ENCODE assay signal across 1 cellular context in genomic region chr19:10920288-10920655, GRCh38.
TF ChIP-seq lines count a peak whose summit lies in the region.

No MANE protein-coding gene starts in this region.

TF ChIP-seq in H1, 55 proteins besides CTCF, POLR2A, EP300 and RAD21:
- TF ChIP-seq SRF (IDR thresholded peaks at IDR 0.05; ENCODE audit: low read depth, low read length) (no peak), POLR2AphosphoS5 (IDR thresholded peaks at IDR 0.05; ENCODE audit: low read depth, low read length) (peak; percentile 30; the same call in 1 of the 2 replicates)
TF ChIP-seq in H1: peak in this region for 1.
